Comparison of ENCODE assay signal across 9 cellular contexts in the genomic region with DNA sequence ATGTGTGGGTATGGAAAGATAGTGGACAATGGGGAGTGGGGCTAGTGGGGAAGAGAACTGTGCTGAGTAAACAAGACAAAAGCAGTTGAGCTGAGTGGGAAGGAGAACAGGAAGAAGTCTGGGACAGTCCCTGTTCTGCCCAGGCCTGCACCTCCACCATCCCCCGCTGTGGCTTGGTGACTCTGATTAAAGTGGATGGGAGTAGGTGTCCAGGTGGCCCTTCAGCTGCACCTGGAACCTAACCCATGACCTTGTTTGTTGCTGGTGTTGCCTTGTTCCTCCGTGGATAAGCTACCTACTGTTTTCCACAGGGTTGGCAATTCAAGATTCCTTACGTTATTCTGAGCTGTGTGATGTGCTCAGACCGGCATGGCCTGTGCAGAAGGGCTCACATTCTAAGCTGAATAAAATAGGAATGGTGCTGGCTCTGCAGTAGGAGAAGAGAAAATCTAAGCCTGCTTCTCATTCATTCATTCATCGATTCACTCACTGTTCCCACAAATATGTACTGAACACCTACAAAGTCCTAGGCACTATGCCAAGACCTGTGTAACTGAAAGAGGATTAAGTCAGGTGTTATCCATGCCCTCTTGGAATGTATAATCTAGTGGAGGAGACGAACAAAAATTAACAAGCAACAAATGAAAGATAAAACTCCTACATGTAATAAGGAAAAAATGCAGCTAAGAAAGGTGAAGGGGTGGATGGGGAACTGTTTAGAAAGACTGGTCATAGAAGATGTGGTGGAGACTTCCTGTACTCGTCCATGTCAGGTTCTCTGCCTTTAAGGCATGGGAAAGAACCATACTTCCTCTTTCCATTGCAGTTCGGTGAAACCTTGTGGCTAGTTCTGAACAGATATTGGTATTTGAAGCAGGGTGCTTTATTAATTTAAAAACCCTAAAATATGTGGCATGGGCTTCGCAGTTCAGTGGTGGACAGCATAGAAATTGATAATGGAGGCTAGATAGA. TPM values are rescaled to one million over a fixed set of nuclear protein-coding genes. Genes with fewer than 3 reads are reported as not detected.
DNase-seq lines count a peak whose midpoint lies in the region; ATAC-seq and TF ChIP-seq lines count a peak whose summit lies in the region.
"Had no signal": no experiment of that assay in that cellular context is flagged by ENCODE, and none has a peak within 500 bp of the region (broad histone marks: within the 10 kb centered on the region; RNA-seq: fewer than 3 reads in every experiment).

No MANE protein-coding gene starts in this region.

- H3K27ac Mint-ChIP-seq in activated naive CD4-positive, alpha-beta T cell treated with anti-CD3 and anti-CD28 coated beads, Interleukin-2, amount 50 U/mL, for 72 hours = no peak overlapping the region
- no peak overlapping the region for H3K27ac Mint-ChIP-seq in glutamatergic neuron (ENCODE audit: unreplicated experiment)

- H3K36me3 Mint-ChIP-seq in activated naive CD4-positive, alpha-beta T cell treated with anti-CD3 and anti-CD28 coated beads, Interleukin-2, amount 50 U/mL, for 72 hours = no peaks in the 10 kb centered on the region
- no peaks in the 10 kb centered on the region for H3K36me3 Mint-ChIP-seq in glutamatergic neuron (ENCODE audit: unreplicated experiment)

- no peak for TF ChIP-seq CTCF in glutamatergic neuron (IDR thresholded peaks at IDR 0.05; ENCODE audit: partially characterized antibody, unreplicated experiment)

- no peak overlapping the region for H3K4me3 Mint-ChIP-seq in glutamatergic neuron (ENCODE audit: unreplicated experiment)

- H3K4me1 Mint-ChIP-seq in glutamatergic neuron (ENCODE audit: low read depth, unreplicated experiment) = no peaks in the 10 kb centered on the region

- H3K27me3 Mint-ChIP-seq in glutamatergic neuron (ENCODE audit: unreplicated experiment) = no peaks in the 10 kb centered on the region

- no peaks in the 10 kb centered on the region for H3K9me3 Mint-ChIP-seq in activated naive CD4-positive, alpha-beta T cell treated with anti-CD3 and anti-CD28 coated beads, Interleukin-2, amount 50 U/mL, for 72 hours
- H3K9me3 Mint-ChIP-seq in glutamatergic neuron (ENCODE audit: unreplicated experiment) = no peaks in the 10 kb centered on the region

- DNase-seq in activated naive CD4-positive, alpha-beta T cell treated with anti-CD3 and anti-CD28 coated beads, Interleukin-2, amount 50 U/mL, for 72 hours (ENCODE audit: low spot score in 2 of 2) = no peak
- DNase-seq in activated naive CD4-positive, alpha-beta T cell (lab: John Stamatoyannopoulos, UW) = no peak
- peak; percentile 88 for DNase-seq in OCI-M1 (lab: John Stamatoyannopoulos, UW)
- peak; percentile 48 for DNase-seq in pons (ENCODE audit: low spot score)
- no peak for DNase-seq in NCI-H82 treated with DMSO at 0.1 percent for 48 hours (lab: John Stamatoyannopoulos, UW; ENCODE audit: unreplicated experiment)
- no peak for DNase-seq in glutamatergic neuron
- no peak for DNase-seq in activated CD4-positive, CD25-positive, alpha-beta regulatory T cell treated with anti-CD3 and anti-CD28 coated beads, Interleukin-2, amount 50 U/mL, for 72 hours
- DNase-seq: heart left ventricle had no signal

- peak; percentile 32 to 49 for ATAC-seq in activated naive CD4-positive, alpha-beta T cell treated with anti-CD3 and anti-CD28 coated beads, Interleukin-2, amount 50 U/mL, for 72 hours
- peak; percentile 74 for ATAC-seq in HG03045 (IDR thresholded peaks at IDR 0.05; ENCODE audit: unreplicated experiment)

RNA-seq across cellular contexts. Expression of gene CALHM6, which starts 10.1 kb away (rescaled TPM):
- total RNA-seq in activated naive CD4-positive, alpha-beta T cell treated with anti-CD3 and anti-CD28 coated beads, Interleukin-2, amount 50 U/mL, for 72 hours = 10 to 100 TPM in 1 of 2 donors, under 1 TPM in 1; 0.71 to 13.9 TPM
- not detected for total RNA-seq in glutamatergic neuron (ENCODE audit: unreplicated experiment)

Comparison
In these comparisons a context has a peak if more than half of its experiments do, and no peak if none do; other contexts are left out.
1. DNase-seq: peak in OCI-M1 (single experiment) and pons (single experiment); none in activated naive CD4-positive, alpha-beta T cell treated with anti-CD3 and anti-CD28 coated beads, Interleukin-2, amount 50 U/mL, for 72 hours (0 of 2), activated naive CD4-positive, alpha-beta T cell (0 of 4), NCI-H82 treated with DMSO at 0.1 percent for 48 hours (single experiment), glutamatergic neuron (single experiment) and activated CD4-positive, CD25-positive, alpha-beta regulatory T cell treated with anti-CD3 and anti-CD28 coated beads, Interleukin-2, amount 50 U/mL, for 72 hours (single experiment).